Comparison of ENCODE assay signal across 24 cellular contexts in genomic region chr11:102338479-102339010, GRCh38. TPM values are rescaled to one million over a fixed set of nuclear protein-coding genes. Genes with fewer than 3 reads are reported as not detected.
DNase-seq lines count a peak whose midpoint lies in the region; ATAC-seq and TF ChIP-seq lines count a peak whose summit lies in the region.
"Had no signal": no experiment of that assay in that cellular context is flagged by ENCODE, and none has a peak within 500 bp of the region (broad histone marks: within the 10 kb centered on the region; RNA-seq: fewer than 3 reads in every experiment).

No MANE protein-coding gene starts in this region.

- CTCF ChIA-PET in CD8-positive, alpha-beta T cell (lab: Charles Lee), result interaction anchor here (1.0 to 1.9 kb wide), 8 partner anchors 11 to 328 kb away, joined by 3 to 11 read pairs (median 4); no protein-coding TSS in a partner anchor
- CTCF ChIA-PET in T-cell (lab: Charles Lee), result interaction anchor here (0.6 to 1.5 kb wide), 3 partner anchors 15 to 48 kb away, joined by 3 to 5 read pairs (median 3); no protein-coding TSS in a partner anchor

- ATAC-seq in CD8-positive, alpha-beta T cell, result no peak
- ATAC-seq in T-cell (replicated peaks in 1 of 4), result no peak
- no peak for ATAC-seq in memory B cell (ENCODE audit: low read depth)
- no peak for ATAC-seq in GM18909 (IDR thresholded peaks at IDR 0.05; ENCODE audit: poor library complexity, unreplicated experiment)
- ATAC-seq: lower lobe of right lung, right cardiac atrium had no signal

- TF ChIP-seq CTCF in CD8-positive, alpha-beta T cell (IDR thresholded peaks at IDR 0.05), result no peak

- DNase-seq in T-helper 1 cell, result no peak
- no peak for DNase-seq in CD8-positive, alpha-beta T cell
- no peak for DNase-seq in T-cell
- DNase-seq in memory B cell (ENCODE audit: low spot score in 2 of 2), result no peak
- DNase-seq in SIG-M5 treated with dmso at 0.1 percent for 504 hours (lab: John Stamatoyannopoulos, UW; ENCODE audit: unreplicated experiment), result no peak
- DNase-seq in T-helper 9 cell, result no peak
- DNase-seq: activated CD4-positive, alpha-beta T cell treated with anti-CD3 and anti-CD28 coated beads, Interleukin-2, amount 50 U/mL, for 48 hours; activated T-cell treated with anti-CD3 and anti-CD28 coated beads, Interleukin-2, amount 50 U/mL, for 1 hour; cerebellar nuclear complex; dorsolateral prefrontal cortex; lower lobe of right lung; NCI-H1694 treated with DMSO at 0.1 percent for 48 hours; NCI-H69; right cardiac atrium; RPMI8226; stimulated activated CD4-positive, alpha-beta T cell treated with anti-CD3 and anti-CD28 coated beads, Interleukin-4, amount 100 ng/mL, for 24 hours; thyroid gland; WERI-Rb-1 had no signal

- H3K4me1 ChIP-seq in CD8-positive, alpha-beta T cell (ENCODE audit: insufficient read depth, low read length), result peaks cover 3% of the 10 kb centered on the region
- H3K4me1 ChIP-seq: lower lobe of right lung, neural progenitor cell, thyroid gland had no signal

- POLR2A ChIA-PET in CD8-positive, alpha-beta T cell (lab: Charles Lee), result no interaction called here
- POLR2A ChIA-PET in T-cell (lab: Charles Lee), result no interaction called here

- peak overlapping the region; percentile 49 for H3K27ac Mint-ChIP-seq in T-helper 1 cell treated with Interleukin-12 subunit alpha and Interleukin-12 subunit beta and Interleukin-4 antibody, amounts not matched to agents 30 μg/mL and 1 μg/mL, for 36 hours
- peak overlapping the region; percentile 45 for H3K27ac Mint-ChIP-seq in CD8-positive, alpha-beta T cell
- H3K27ac Mint-ChIP-seq in T-cell (peak overlapping the region; percentile 29 to 44), memory B cell (peak overlapping the region; percentile 69)
- H3K27ac Mint-ChIP-seq: neural progenitor cell; T-helper 2 cell treated with Interferon-gamma antibody and Interleukin-4, amounts not matched to agents 5 μg/mL and 100 μg/mL, for 36 hours had no signal

- no peak overlapping the region for H3K27ac ChIP-seq in CD8-positive, alpha-beta T cell (ENCODE audit: low read depth, low read length)
- H3K27ac ChIP-seq: 22Rv1, dorsolateral prefrontal cortex, lower lobe of right lung, neural progenitor cell, thyroid gland, WERI-Rb-1 had no signal

- H3K9me3 Mint-ChIP-seq in T-helper 1 cell treated with Interleukin-12 subunit alpha and Interleukin-12 subunit beta and Interleukin-4 antibody, amounts not matched to agents 30 μg/mL and 1 μg/mL, for 36 hours, result no peaks in the 10 kb centered on the region
- no peaks in the 10 kb centered on the region for H3K9me3 Mint-ChIP-seq in CD8-positive, alpha-beta T cell
- H3K9me3 Mint-ChIP-seq in T-cell (no peaks in the 10 kb centered on the region), memory B cell (no peaks in the 10 kb centered on the region)
- H3K9me3 Mint-ChIP-seq: neural progenitor cell; stimulated activated naive CD8-positive, alpha-beta T cell treated with anti-CD3 and anti-CD28 coated beads, Interleukin-15, Interleukin-2, amounts not matched to agents 100 ng/mL and 50 ng/mL, for 24 hours; T-helper 2 cell treated with Interferon-gamma antibody and Interleukin-4, amounts not matched to agents 5 μg/mL and 100 μg/mL, for 36 hours had no signal

- intact Hi-C loops in CD8-positive, alpha-beta T cell (cut with DNase I, micrococcal nuclease), result no loop called here

- H3K36me3 ChIP-seq in CD8-positive, alpha-beta T cell (ENCODE audit: insufficient read depth, low read length), result peaks cover 15% of the 10 kb centered on the region
- H3K36me3 ChIP-seq: neural progenitor cell, thyroid gland, WERI-Rb-1 had no signal

- no peaks in the 10 kb centered on the region for H3K9me3 ChIP-seq in CD8-positive, alpha-beta T cell (ENCODE audit: low read length)
- H3K9me3 ChIP-seq: lower lobe of right lung, thyroid gland had no signal

- no peak overlapping the region for H3K4me3 Mint-ChIP-seq in T-helper 1 cell treated with Interleukin-12 subunit alpha and Interleukin-12 subunit beta and Interleukin-4 antibody, amounts not matched to agents 30 μg/mL and 1 μg/mL, for 36 hours
- no peak overlapping the region for H3K4me3 Mint-ChIP-seq in CD8-positive, alpha-beta T cell
- H3K4me3 Mint-ChIP-seq in T-cell (no peak overlapping the region), memory B cell (no peak overlapping the region)
- H3K4me3 Mint-ChIP-seq: neural progenitor cell; stimulated activated naive CD8-positive, alpha-beta T cell treated with anti-CD3 and anti-CD28 coated beads, Interleukin-15, Interleukin-2, amounts not matched to agents 100 ng/mL and 50 ng/mL, for 24 hours; T-helper 2 cell treated with Interferon-gamma antibody and Interleukin-4, amounts not matched to agents 5 μg/mL and 100 μg/mL, for 36 hours had no signal

- H3K36me3 Mint-ChIP-seq in T-helper 1 cell treated with Interleukin-12 subunit alpha and Interleukin-12 subunit beta and Interleukin-4 antibody, amounts not matched to agents 30 μg/mL and 1 μg/mL, for 36 hours (ENCODE audit: low read depth), result peaks cover 29% of the 10 kb centered on the region
- peaks cover 44% of the 10 kb centered on the region for H3K36me3 Mint-ChIP-seq in CD8-positive, alpha-beta T cell
- H3K36me3 Mint-ChIP-seq in T-cell, result peaks cover 28% of the 10 kb centered on the region
- peaks cover 8% of the 10 kb centered on the region for H3K36me3 Mint-ChIP-seq in memory B cell
- H3K36me3 Mint-ChIP-seq: neural progenitor cell had no signal

- no peaks in the 10 kb centered on the region for H3K27me3 Mint-ChIP-seq in T-helper 1 cell treated with Interleukin-12 subunit alpha and Interleukin-12 subunit beta and Interleukin-4 antibody, amounts not matched to agents 30 μg/mL and 1 μg/mL, for 36 hours (ENCODE audit: low read depth)
- no peaks in the 10 kb centered on the region for H3K27me3 Mint-ChIP-seq in CD8-positive, alpha-beta T cell (ENCODE audit: low read depth)
- H3K27me3 Mint-ChIP-seq in T-cell, result no peaks in the 10 kb centered on the region
- H3K27me3 Mint-ChIP-seq in memory B cell, result no peaks in the 10 kb centered on the region
- H3K27me3 Mint-ChIP-seq: stimulated activated naive CD8-positive, alpha-beta T cell treated with anti-CD3 and anti-CD28 coated beads, Interleukin-15, Interleukin-2, amounts not matched to agents 100 ng/mL and 50 ng/mL, for 24 hours had no signal

- H3K4me1 Mint-ChIP-seq in T-helper 1 cell treated with Interleukin-12 subunit alpha and Interleukin-12 subunit beta and Interleukin-4 antibody, amounts not matched to agents 30 μg/mL and 1 μg/mL, for 36 hours (ENCODE audit: low read depth), result peaks cover 17% of the 10 kb centered on the region
- peaks cover 5% of the 10 kb centered on the region for H3K4me1 Mint-ChIP-seq in CD8-positive, alpha-beta T cell (ENCODE audit: low read depth)
- peaks cover 12 to 18% (median 14%) of the 10 kb centered on the region in 3 donors for H3K4me1 Mint-ChIP-seq in T-cell
- H3K4me1 Mint-ChIP-seq in memory B cell, result peaks cover 19% of the 10 kb centered on the region

- no peak overlapping the region for H3K4me3 ChIP-seq in CD8-positive, alpha-beta T cell (ENCODE audit: low read depth, low read length)
- H3K4me3 ChIP-seq: dorsolateral prefrontal cortex, lower lobe of right lung, neural progenitor cell, thyroid gland had no signal

- no peaks in the 10 kb centered on the region for H3K27me3 ChIP-seq in CD8-positive, alpha-beta T cell (ENCODE audit: insufficient read depth, low read length)
- H3K27me3 ChIP-seq: dorsolateral prefrontal cortex, neural progenitor cell, thyroid gland had no signal

RNA-seq across cellular contexts. Expression of gene BIRC2, which starts 8.5 kb away (rescaled TPM):
- total RNA-seq in CD8-positive, alpha-beta T cell, result 100 to 1,000 TPM; 161 to 178 TPM
- 100 to 1,000 TPM in 1 of 5 donors, 10 to 100 TPM in 4; 53.3 to 100 (median 60.8) TPM for total RNA-seq in T-cell

RNA-seq across cellular contexts. Expression of gene BIRC3, which starts 21.3 kb away (rescaled TPM):
- 10 to 100 TPM; 88.0 to 90.4 TPM for total RNA-seq in CD8-positive, alpha-beta T cell
- total RNA-seq in T-cell, result 100 to 1,000 TPM in 2 of 5 donors, 10 to 100 TPM in 3; 82.6 to 114 (median 96.0) TPM
